In genomic region chr1:26946270-26946669, GRCh38 we compare ENCODE assay signal across 15 cellular contexts. TPM values are rescaled to one million over a fixed set of nuclear protein-coding genes. Genes with fewer than 3 reads are reported as not detected.
DNase-seq lines count a peak whose midpoint lies in the region; ATAC-seq and TF ChIP-seq lines count a peak whose summit lies in the region.
"Had no signal": no experiment of that assay in that cellular context is flagged by ENCODE, and none has a peak within 500 bp of the region (broad histone marks: within the 10 kb centered on the region; RNA-seq: fewer than 3 reads in every experiment).

No MANE protein-coding gene starts in this region.

- H3K36me3 ChIP-seq in heart left ventricle, result peaks cover 0 to 62% (median 55%) of the 10 kb centered on the region in 9 donors
- peaks cover 5 to 15% (median 10%) of the 10 kb centered on the region in 4 donors for H3K36me3 ChIP-seq in liver (ENCODE audit: control insufficient read depth in 4 of 4, insufficient read depth in 3 of 4, low read depth in 1 of 4, low read length in 3 of 4)

- H3K36me3 Mint-ChIP-seq in progenitor cell of endocrine pancreas (ENCODE audit: insufficient read depth) (peaks cover 33% of the 10 kb centered on the region), T-cell (peaks cover 48% of the 10 kb centered on the region)
- H3K36me3 Mint-ChIP-seq in CD4-positive, alpha-beta T cell (ENCODE audit: low read depth), result peaks cover 52% of the 10 kb centered on the region

- DNase-seq in RWPE1 (ENCODE audit: low spot score), result no peak
- DNase-seq in heart left ventricle, result peak in 2 of 5 donors; percentile 17 to 28
- no peak for DNase-seq in progenitor cell of endocrine pancreas (ENCODE audit: low spot score, unreplicated experiment)
- no peak for DNase-seq in GM19240 (ENCODE audit: insufficient read length, low spot score)
- DNase-seq in CD4-positive, alpha-beta T cell, result no peak
- no peak for DNase-seq in central memory CD4-positive, alpha-beta T cell
- no peak for DNase-seq in T-cell
- DNase-seq: AML-193, H7, Kasumi-1, NCI-H1436, NCI-H2029 treated with DMSO at 0.1 percent for 48 hours, NCI-H510A treated with DMSO at 0.1 percent for 48 hours had no signal

- H3K4me1 Mint-ChIP-seq in progenitor cell of endocrine pancreas (ENCODE audit: low read depth) (peaks cover 17% of the 10 kb centered on the region), T-cell (no peaks in the 10 kb centered on the region)
- H3K4me1 Mint-ChIP-seq in CD4-positive, alpha-beta T cell (ENCODE audit: low read depth), result no peaks in the 10 kb centered on the region

- ATAC-seq in heart left ventricle, result peak; percentile 11 to 49 (median 30)
- no peak for ATAC-seq in CD4-positive, alpha-beta T cell (ENCODE audit: poor library complexity)
- ATAC-seq in T-cell (replicated peaks in 1 of 4), result no peak

- H3K4me3 Mint-ChIP-seq in progenitor cell of endocrine pancreas (ENCODE audit: low read depth), result no peak overlapping the region
- no peak overlapping the region for H3K4me3 Mint-ChIP-seq in CD4-positive, alpha-beta T cell
- H3K4me3 Mint-ChIP-seq in T-cell, result no peak overlapping the region

- WGBS in heart left ventricle, 4 donors, result 50 to 69% (median 63%) methylated on average over 4 of the region's 4 CpGs
- WGBS in liver, result 39% methylated on average over 4 of the region's 4 CpGs

- H3K27me3 ChIP-seq in heart left ventricle (no peaks in the 10 kb centered on the region), liver (ENCODE audit: control insufficient read depth in 4 of 4, insufficient read depth in 4 of 4, low read length in 3 of 4) (no peaks in the 10 kb centered on the region)
- H3K27me3 ChIP-seq in CD4-positive, alpha-beta T cell (ENCODE audit: control insufficient read depth, insufficient read depth, low read length), result no peaks in the 10 kb centered on the region
- H3K27me3 ChIP-seq: Peyer's patch had no signal

- POLR2A ChIA-PET in RWPE1 (lab: Yijun Ruan, JAX; ENCODE audit: low non-redundant PET) (no interaction called here), T-cell (lab: Charles Lee) (no interaction called here)
- POLR2A ChIA-PET in CD4-positive, alpha-beta T cell (lab: Charles Lee), result no interaction called here

- H3K9me3 ChIP-seq in heart left ventricle, result no peaks in the 10 kb centered on the region
- no peaks in the 10 kb centered on the region for H3K9me3 ChIP-seq in liver (ENCODE audit: control insufficient read depth in 4 of 4, low read length in 3 of 4)
- no peaks in the 10 kb centered on the region for H3K9me3 ChIP-seq in CD4-positive, alpha-beta T cell (ENCODE audit: control insufficient read depth, low read length)
- H3K9me3 ChIP-seq: Peyer's patch had no signal

- peak overlapping the region; percentile 43 for H3K27ac ChIP-seq in RWPE1
- peak overlapping the region in 10 of 12 donors; percentile 39 to 79 (median 59) for H3K27ac ChIP-seq in heart left ventricle
- peak overlapping the region; percentile 9 to 61 for H3K27ac ChIP-seq in liver (ENCODE audit: low read depth in 1 of 2, low read length in 2 of 2)
- no peak overlapping the region for H3K27ac ChIP-seq in CD4-positive, alpha-beta T cell (ENCODE audit: low read depth, low read length)

- no peak for TF ChIP-seq RAD21 in liver (IDR thresholded peaks at IDR 0.05)

- H3K27me3 Mint-ChIP-seq in progenitor cell of endocrine pancreas, result no peaks in the 10 kb centered on the region
- H3K27me3 Mint-ChIP-seq in CD4-positive, alpha-beta T cell, result no peaks in the 10 kb centered on the region
- H3K27me3 Mint-ChIP-seq in T-cell, result no peaks in the 10 kb centered on the region

- TF ChIP-seq CTCF in RWPE1 (conservative IDR thresholded peaks at IDR 0.05; ENCODE audit: low read depth), result no peak
- no peak for TF ChIP-seq CTCF in heart left ventricle (IDR thresholded peaks at IDR 0.05)
- no peak for TF ChIP-seq CTCF in liver (IDR thresholded peaks at IDR 0.05; ENCODE audit: low read depth, low read length, missing input control)
- no peak for TF ChIP-seq CTCF in progenitor cell of endocrine pancreas (IDR thresholded peaks at IDR 0.05; ENCODE audit: unreplicated experiment)
- no peak for TF ChIP-seq CTCF in CD4-positive, alpha-beta T cell (IDR thresholded peaks at IDR 0.05)

- H3K9ac ChIP-seq in liver (ENCODE audit: low read depth in 1 of 2, low read length in 2 of 2), result no peak overlapping the region

- TF ChIP-seq POLR2A in heart left ventricle (IDR thresholded peaks at IDR 0.05), result no peak

- H3K4me3 ChIP-seq in heart left ventricle (no peak overlapping the region), liver (ENCODE audit: low read depth in 1 of 3, low read length in 3 of 3) (no peak overlapping the region)
- H3K4me3 ChIP-seq: Peyer's patch had no signal

- H3K27ac Mint-ChIP-seq in progenitor cell of endocrine pancreas, result peak overlapping the region; percentile 88
- no peak overlapping the region for H3K27ac Mint-ChIP-seq in CD4-positive, alpha-beta T cell
- no peak overlapping the region for H3K27ac Mint-ChIP-seq in T-cell

- CTCF ChIA-PET in RWPE1 (lab: Yijun Ruan, JAX) (interaction anchor here (0.5 to 0.6 kb wide), 2 partner anchors 11 to 36 kb away, joined by 3 to 4 read pairs; no protein-coding TSS in a partner anchor), T-cell (lab: Charles Lee) (interaction anchor here in 1 of 2 donors (0.6 kb wide), 1 partner anchor 75 kb away, joined by 3 read pairs; no protein-coding TSS in a partner anchor)
- CTCF ChIA-PET in CD4-positive, alpha-beta T cell (lab: Charles Lee), result no interaction called here

- intact Hi-C loops in heart left ventricle (cut with DNase I), result no loop called here
- intact Hi-C loops in CD4-positive, alpha-beta T cell (cut with DNase I, micrococcal nuclease), result no loop called here

- H3K9me3 Mint-ChIP-seq in progenitor cell of endocrine pancreas (ENCODE audit: low read depth), result no peaks in the 10 kb centered on the region
- no peaks in the 10 kb centered on the region for H3K9me3 Mint-ChIP-seq in CD4-positive, alpha-beta T cell
- no peaks in the 10 kb centered on the region for H3K9me3 Mint-ChIP-seq in T-cell

- H3K4me1 ChIP-seq in heart left ventricle, result peaks cover 0 to 36% (median 11%) of the 10 kb centered on the region in 12 donors
- peaks cover 31 to 69% (median 56%) of the 10 kb centered on the region in 4 donors for H3K4me1 ChIP-seq in liver (ENCODE audit: control insufficient read depth in 4 of 4, insufficient read depth in 4 of 4, low read length in 3 of 4)

TF ChIP-seq in liver, 16 proteins besides CTCF, POLR2A, EP300 and RAD21:
- peak; percentile 2 to 47 for TF ChIP-seq HNF4A (conservative IDR thresholded peaks at IDR 0.05)
- TF ChIP-seq, protein P1, sequence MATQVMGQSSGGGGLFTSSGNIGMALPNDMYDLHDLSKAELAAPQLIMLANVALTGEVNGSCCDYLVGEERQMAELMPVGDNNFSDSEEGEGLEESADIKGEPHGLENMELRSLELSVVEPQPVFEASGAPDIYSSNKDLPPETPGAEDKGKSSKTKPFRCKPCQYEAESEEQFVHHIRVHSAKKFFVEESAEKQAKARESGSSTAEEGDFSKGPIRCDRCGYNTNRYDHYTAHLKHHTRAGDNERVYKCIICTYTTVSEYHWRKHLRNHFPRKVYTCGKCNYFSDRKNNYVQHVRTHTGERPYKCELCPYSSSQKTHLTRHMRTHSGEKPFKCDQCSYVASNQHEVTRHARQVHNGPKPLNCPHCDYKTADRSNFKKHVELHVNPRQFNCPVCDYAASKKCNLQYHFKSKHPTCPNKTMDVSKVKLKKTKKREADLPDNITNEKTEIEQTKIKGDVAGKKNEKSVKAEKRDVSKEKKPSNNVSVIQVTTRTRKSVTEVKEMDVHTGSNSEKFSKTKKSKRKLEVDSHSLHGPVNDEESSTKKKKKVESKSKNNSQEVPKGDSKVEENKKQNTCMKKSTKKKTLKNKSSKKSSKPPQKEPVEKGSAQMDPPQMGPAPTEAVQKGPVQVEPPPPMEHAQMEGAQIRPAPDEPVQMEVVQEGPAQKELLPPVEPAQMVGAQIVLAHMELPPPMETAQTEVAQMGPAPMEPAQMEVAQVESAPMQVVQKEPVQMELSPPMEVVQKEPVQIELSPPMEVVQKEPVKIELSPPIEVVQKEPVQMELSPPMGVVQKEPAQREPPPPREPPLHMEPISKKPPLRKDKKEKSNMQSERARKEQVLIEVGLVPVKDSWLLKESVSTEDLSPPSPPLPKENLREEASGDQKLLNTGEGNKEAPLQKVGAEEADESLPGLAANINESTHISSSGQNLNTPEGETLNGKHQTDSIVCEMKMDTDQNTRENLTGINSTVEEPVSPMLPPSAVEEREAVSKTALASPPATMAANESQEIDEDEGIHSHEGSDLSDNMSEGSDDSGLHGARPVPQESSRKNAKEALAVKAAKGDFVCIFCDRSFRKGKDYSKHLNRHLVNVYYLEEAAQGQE (IDR thresholded peaks at IDR 0.05), result no peak

RNA-seq across cellular contexts. Expression of gene KDF1, which starts 14.0 kb away (rescaled TPM):
- under 1 TPM in 2 of 9 donors, not detected in 7; 0.12 to 0.45 TPM for total RNA-seq in heart left ventricle
- under 1 TPM in 1 of 2 donors, not detected in 1; 0.03 TPM for polyA plus RNA-seq in heart left ventricle
- 1 to 10 TPM; 1.0 to 1.4 TPM for total RNA-seq in liver
- polyA plus RNA-seq in liver, result 1 to 10 TPM; 2.2 to 4.6 TPM
- 22.2 and 26.1 TPM in 2 replicates for total RNA-seq in progenitor cell of endocrine pancreas
- total RNA-seq in CD4-positive, alpha-beta T cell, result 1 to 10 TPM in 1 of 2 experiments, under 1 TPM in 1; 0.95 to 1.2 TPM
- total RNA-seq in T-cell, result 1 to 10 TPM in 4 of 5 donors, under 1 TPM in 1; 0.84 to 2.8 (median 2.3) TPM

RNA-seq across cellular contexts. Expression of gene NUDC, which starts 24.7 kb away (rescaled TPM):
- total RNA-seq in heart left ventricle (10 to 100 TPM; 53.6 to 78.6 (median 57.4) TPM), liver (10 to 100 TPM; 18.2 to 22.8 TPM), progenitor cell of endocrine pancreas (93.5 and 101 TPM in 2 replicates), T-cell (10 to 100 TPM; 39.1 to 45.7 (median 43.2) TPM)
- polyA plus RNA-seq in heart left ventricle (10 to 100 TPM; 69.7 to 99.6 TPM), liver (10 to 100 TPM; 49.7 to 50.7 TPM)
- 10 to 100 TPM; 43.0 to 44.6 TPM for total RNA-seq in CD4-positive, alpha-beta T cell

RNA-seq across cellular contexts. Expression of gene NR0B2, which starts 32.5 kb away (rescaled TPM):
- total RNA-seq in heart left ventricle (10 to 100 TPM in 2 of 9 donors, 1 to 10 TPM in 7; 2.4 to 19.2 (median 6.6) TPM), liver (10 to 100 TPM; 15.7 to 24.2 TPM), progenitor cell of endocrine pancreas (10.3 and 11.9 TPM in 2 replicates), T-cell (not detected)
- polyA plus RNA-seq in heart left ventricle (1 to 10 TPM; 2.0 to 6.6 TPM), liver (100 to 1,000 TPM in 1 of 2 donors, 10 to 100 TPM in 1; 56.9 to 166 TPM)
- not detected for total RNA-seq in CD4-positive, alpha-beta T cell
- total RNA-seq: H7 had no signal

RNA-seq across cellular contexts. Expression of gene GPATCH3, which starts 46.0 kb away (rescaled TPM):
- 10 to 100 TPM in 3 of 9 donors, 1 to 10 TPM in 6; 6.0 to 14.9 (median 9.0) TPM for total RNA-seq in heart left ventricle
- polyA plus RNA-seq in heart left ventricle, result 10 to 100 TPM in 1 of 2 donors, 1 to 10 TPM in 1; 7.7 to 11.7 TPM
- total RNA-seq in liver, result 1 to 10 TPM; 6.3 TPM
- 1 to 10 TPM; 5.8 to 6.2 TPM for polyA plus RNA-seq in liver
- total RNA-seq in progenitor cell of endocrine pancreas, result 21.2 and 23.9 TPM in 2 replicates
- 10 to 100 TPM; 30.2 to 32.4 TPM for total RNA-seq in CD4-positive, alpha-beta T cell
- 10 to 100 TPM; 23.6 to 28.6 (median 27.6) TPM for total RNA-seq in T-cell

RNA-seq across cellular contexts. Expression of gene TRNP1, which starts 47.2 kb away (rescaled TPM):
- 10 to 100 TPM; 16.6 to 68.5 (median 21.7) TPM for total RNA-seq in heart left ventricle
- polyA plus RNA-seq in heart left ventricle, result 10 to 100 TPM; 18.4 to 38.9 TPM
- 10 to 100 TPM in 1 of 2 donors, 1 to 10 TPM in 1; 1.3 to 10.0 TPM for total RNA-seq in liver
- 1 to 10 TPM in 1 of 2 donors, under 1 TPM in 1; 0.97 to 3.5 TPM for polyA plus RNA-seq in liver
- total RNA-seq in progenitor cell of endocrine pancreas, result 48.8 and 49.3 TPM in 2 replicates
- total RNA-seq in CD4-positive, alpha-beta T cell, result under 1 TPM; 0.19 to 0.20 TPM
- under 1 TPM in 3 of 5 donors, not detected in 2; 0.26 to 0.53 (median 0.38) TPM for total RNA-seq in T-cell

Comparison
In these comparisons a context has a peak if more than half of its experiments do, and no peak if none do; other contexts are left out.
1. ATAC-seq: peak in heart left ventricle (4 of 4); none in CD4-positive, alpha-beta T cell (single experiment) and T-cell (0 of 4).